8 cellular contexts compared by ENCODE assay signal in the genomic region with DNA sequence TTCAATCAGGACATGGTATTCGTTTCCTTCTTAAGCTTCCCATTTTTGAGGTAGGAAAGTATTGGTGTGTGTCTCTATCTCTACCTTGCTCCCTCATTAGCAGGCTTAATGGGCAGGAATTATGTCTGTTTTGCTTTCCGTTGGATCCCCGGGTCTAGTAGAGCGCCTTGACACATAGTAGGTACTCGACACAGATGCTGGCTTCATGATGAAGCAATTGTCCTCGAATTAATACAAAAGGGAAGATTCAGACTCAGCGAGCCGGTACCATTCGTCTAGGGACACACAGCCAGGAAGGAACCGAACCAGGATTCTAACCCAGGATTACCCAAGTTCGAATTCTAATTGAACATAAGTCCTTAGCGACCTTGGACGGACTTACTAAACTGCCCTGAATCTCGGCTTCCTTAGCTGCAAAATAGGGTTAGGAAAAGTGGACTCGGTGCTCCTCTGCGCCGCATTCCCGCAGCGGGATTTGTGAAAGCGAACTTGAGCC.
DNase-seq lines count a peak whose midpoint lies in the region; ATAC-seq and TF ChIP-seq lines count a peak whose summit lies in the region.

No MANE protein-coding gene starts in this region.

- H3K27ac ChIP-seq in MM.1S (ENCODE audit: low read length) = peak overlapping the region; percentile 84
- H3K27ac ChIP-seq in muscle layer of colon (ENCODE audit: low read depth, low read length) = peak overlapping the region; percentile 90

- no peaks in the 10 kb centered on the region; the same call in 1 of the 2 replicates for H3K36me3 ChIP-seq in MM.1S (replicated peaks; ENCODE audit: insufficient read depth, low read length)
- peaks cover 37% of the 10 kb centered on the region for H3K36me3 ChIP-seq in muscle layer of colon (ENCODE audit: insufficient read depth, low read length)

- peaks cover 83% of the 10 kb centered on the region for H3K79me2 ChIP-seq in MM.1S (ENCODE audit: low read length)

- no peaks in the 10 kb centered on the region for H3K9me2 ChIP-seq in MM.1S (replicated peaks; ENCODE audit: insufficient read depth, low read length)

- H3K4me1 ChIP-seq in MM.1S (ENCODE audit: low read length) (peaks cover 36% of the 10 kb centered on the region), muscle layer of colon (ENCODE audit: insufficient read depth, low read length) (peaks cover 58% of the 10 kb centered on the region)

- H3K27me3 ChIP-seq in MM.1S (replicated peaks; ENCODE audit: insufficient read depth, low read length) (no peaks in the 10 kb centered on the region), muscle layer of colon (ENCODE audit: control insufficient read depth in 1 of 2, insufficient read depth in 2 of 2, low read length in 2 of 2) (no peaks in the 10 kb centered on the region)

- H3K9me3 ChIP-seq in MM.1S (replicated peaks; ENCODE audit: insufficient read depth, low read length) = no peaks in the 10 kb centered on the region
- H3K9me3 ChIP-seq in muscle layer of colon (ENCODE audit: low read length) = no peaks in the 10 kb centered on the region

- DNase-seq in MM.1S = no peak
- DNase-seq in cerebellar cortex (ENCODE audit: low spot score) = peak; percentile 48
- DNase-seq in activated gamma-delta T cell (lab: John Stamatoyannopoulos, UW) = no peak
- DNase-seq in NOMO-1 treated with DMSO at 0.1 percent for 48 hours (lab: John Stamatoyannopoulos, UW; ENCODE audit: unreplicated experiment) = no peak

- H2AFZ ChIP-seq in MM.1S (ENCODE audit: low read length) = peak overlapping the region; percentile 85

- H3K4me3 ChIP-seq in MM.1S (ENCODE audit: low read length) (peak overlapping the region; percentile 98), muscle layer of colon (ENCODE audit: low read depth in 1 of 2, low read length in 2 of 2) (peak overlapping the region; percentile 96 to 99)

- H4K20me1 ChIP-seq in MM.1S (ENCODE audit: insufficient read depth, low read length) = peaks cover 14% of the 10 kb centered on the region

- ATAC-seq in GM18907 (IDR thresholded peaks at IDR 0.05; ENCODE audit: unreplicated experiment) (peak; percentile 3), GM21381 (IDR thresholded peaks at IDR 0.05; ENCODE audit: unreplicated experiment) (no peak), HG03457 (IDR thresholded peaks at IDR 0.05; ENCODE audit: unreplicated experiment) (no peak)

- H3F3A ChIP-seq in MM.1S (ENCODE audit: insufficient read depth, low read length) = peaks cover 54% of the 10 kb centered on the region

- TF ChIP-seq CTCF in MM.1S (IDR thresholded peaks at IDR 0.05; ENCODE audit: low read length) = no peak

- peak overlapping the region; percentile 96 for H3K4me2 ChIP-seq in MM.1S (ENCODE audit: low read depth, low read length)

- H3K9ac ChIP-seq in MM.1S (ENCODE audit: low read length) = peak overlapping the region; percentile 98
- H3K9ac ChIP-seq in muscle layer of colon (ENCODE audit: low read length) = peak overlapping the region; percentile 93
